In the genomic region with DNA sequence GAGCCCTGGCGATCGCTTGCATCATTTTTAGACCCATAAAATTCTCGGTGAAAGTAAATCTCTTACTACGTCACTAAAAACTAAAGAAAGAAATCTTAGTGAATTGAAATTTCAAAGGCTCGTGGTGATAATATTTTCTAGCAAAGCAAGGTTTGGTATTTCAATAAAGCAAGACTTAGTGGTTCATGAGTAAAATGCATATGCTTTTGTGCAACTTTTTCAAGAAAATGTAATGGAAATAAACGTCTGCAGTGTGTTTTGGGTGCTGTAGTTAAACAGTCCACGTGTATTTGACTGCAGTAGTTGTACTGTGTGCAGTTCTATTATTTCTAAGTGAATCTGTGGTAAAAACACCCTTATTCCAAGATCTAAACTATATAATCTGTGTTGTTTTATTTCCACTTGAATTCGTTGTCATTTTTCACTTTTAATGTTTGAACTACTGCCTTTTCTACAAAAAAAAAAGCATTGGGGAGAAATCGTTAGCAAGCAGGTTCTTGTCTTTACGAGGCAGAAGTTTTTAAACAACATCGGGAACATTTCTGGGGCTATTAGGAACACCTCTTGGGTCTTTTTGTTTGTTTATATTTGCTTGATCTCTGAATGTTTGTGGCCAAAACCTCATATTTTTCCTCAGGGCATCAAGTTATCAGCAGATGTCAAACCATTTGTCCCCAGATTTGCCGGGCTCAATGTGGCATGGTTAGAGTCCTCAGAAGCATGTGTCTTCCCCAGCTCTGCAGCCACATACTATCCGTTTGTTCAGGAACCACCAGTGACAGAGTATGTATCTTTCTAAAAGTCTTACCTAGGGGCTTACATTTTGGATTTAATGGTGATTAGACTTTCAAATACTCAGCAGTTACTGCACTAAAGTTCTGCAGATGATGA, we compare ENCODE assay signal across 8 cellular contexts. TPM values are rescaled to one million over a fixed set of nuclear protein-coding genes. Genes with fewer than 3 reads are reported as not detected.
DNase-seq lines count a peak whose midpoint lies in the region; ATAC-seq and TF ChIP-seq lines count a peak whose summit lies in the region.

No MANE protein-coding gene starts in this region.

- H3K27ac ChIP-seq in A673 (ENCODE audit: low read depth, low read length, poor library complexity, severe bottlenecking) (peak overlapping the region; percentile 99), liver (ENCODE audit: low read depth in 1 of 2, low read length in 2 of 2) (peak overlapping the region; percentile 97 to 100), tibial artery (peak overlapping the region; percentile 97 to 100)

- peak overlapping the region; percentile 90 for H3K4me3 Mint-ChIP-seq in HFFc6

- peak in 1 of 2 donors; percentile 79 for TF ChIP-seq RAD21 in liver (IDR thresholded peaks at IDR 0.05)

- no peaks in the 10 kb centered on the region for H3K27me3 Mint-ChIP-seq in HFFc6 (ENCODE audit: insufficient read depth)

- no peak for ATAC-seq in HG03442 (IDR thresholded peaks at IDR 0.05; ENCODE audit: unreplicated experiment)

- POLR2A ChIA-PET in A673 (lab: Charles Lee; ENCODE audit: low non-redundant PET): no interaction called here

- H3K4me1 Mint-ChIP-seq in HFFc6 (ENCODE audit: low read depth): peaks cover 73% of the 10 kb centered on the region

- DNase-seq in A673 (ENCODE audit: low spot score) (peak; percentile 24), HFFc6 (no peak), astrocyte of the cerebellum (ENCODE audit: low read depth) (no peak), tibial artery (no peak), iPS-NIHi7 (ENCODE audit: extremely low spot score) (no peak), SK-N-DZ (ENCODE audit: low spot score) (no peak)

- H3K27me3 ChIP-seq in A673 (replicated peaks; ENCODE audit: insufficient read depth, low read depth, low read length, poor library complexity): no peaks in the 10 kb centered on the region
- H3K27me3 ChIP-seq in liver (ENCODE audit: control insufficient read depth in 4 of 4, insufficient read depth in 4 of 4, low read length in 3 of 4): no peaks in the 10 kb centered on the region
- H3K27me3 ChIP-seq in tibial artery: no peaks in the 10 kb centered on the region

- H3K4me1 ChIP-seq in A673 (ENCODE audit: insufficient read depth, low read length, poor library complexity, severe bottlenecking) (peaks cover 31% of the 10 kb centered on the region), liver (ENCODE audit: control insufficient read depth in 4 of 4, insufficient read depth in 4 of 4, low read length in 3 of 4) (peaks cover 6 to 27% (median 22%) of the 10 kb centered on the region in 4 donors), tibial artery (peaks cover 0 to 42% (median 14%) of the 10 kb centered on the region in 4 donors)

- H3K27ac Mint-ChIP-seq in HFFc6: peak overlapping the region; percentile 97

- intact Hi-C loops in A673 (cut with micrococcal nuclease; ENCODE audit: unreplicated experiment): no loop called here
- intact Hi-C loops in tibial artery (cut with DNase I; ENCODE audit: low total_unique reads): loop anchor here (5.0 kb wide), 1 partner anchor 363 kb away; no protein-coding TSS in a partner anchor

- H3K4me3 ChIP-seq in A673 (ENCODE audit: low read depth, low read length, poor library complexity, severe bottlenecking) (peak overlapping the region; percentile 63), astrocyte of the cerebellum (ENCODE audit: low read depth, low read length) (peak overlapping the region; percentile 68), liver (ENCODE audit: low read depth in 1 of 3, low read length in 3 of 3) (peak overlapping the region; percentile 16 to 88 (median 68)), tibial artery (peak overlapping the region; percentile 75 to 88)

- H3K9me3 ChIP-seq in A673 (ENCODE audit: low read depth, low read length, poor library complexity, severe bottlenecking): no peaks in the 10 kb centered on the region
- H3K9me3 ChIP-seq in liver (ENCODE audit: control insufficient read depth in 4 of 4, low read length in 3 of 4): no peaks in the 10 kb centered on the region
- no peaks in the 10 kb centered on the region for H3K9me3 ChIP-seq in tibial artery

- TF ChIP-seq CTCF in A673 (conservative IDR thresholded peaks at IDR 0.05; ENCODE audit: low read depth, low read length): no peak
- TF ChIP-seq CTCF in HFFc6 (IDR thresholded peaks at IDR 0.05): peak; percentile 17; the same call in 1 of the 2 replicates
- TF ChIP-seq CTCF in astrocyte of the cerebellum (IDR thresholded peaks at IDR 0.05; ENCODE audit: low read depth, low read length, missing control alignments): no peak
- no peak for TF ChIP-seq CTCF in liver (IDR thresholded peaks at IDR 0.05; ENCODE audit: low read depth, low read length, missing input control)
- TF ChIP-seq CTCF in tibial artery (IDR thresholded peaks at IDR 0.05): no peak

- peak overlapping the region; percentile 73 to 95 for H3K9ac ChIP-seq in liver (ENCODE audit: low read depth in 1 of 2, low read length in 2 of 2)

- WGBS in liver: 1% methylated on average over 13 of the region's 13 CpGs

- TSS peak; percentile 24 for BruUV-seq in A673 (replicated peaks; lab: Mats Ljungman, UMichigan)

- H3K36me3 Mint-ChIP-seq in HFFc6 (ENCODE audit: low read depth): peaks cover 40% of the 10 kb centered on the region

- CTCF ChIA-PET in A673 (lab: Charles Lee): interaction anchor here (0.7 to 1.0 kb wide), 2 partner anchors 229 to 1962 kb away, joined by 3 read pairs; no protein-coding TSS in a partner anchor

- H3K36me3 ChIP-seq in A673 (ENCODE audit: insufficient read depth, low read length, poor library complexity, severe bottlenecking) (peaks cover 44% of the 10 kb centered on the region), liver (ENCODE audit: control insufficient read depth in 4 of 4, insufficient read depth in 3 of 4, low read depth in 1 of 4, low read length in 3 of 4) (no peaks in the 10 kb centered on the region), tibial artery (no peaks in the 10 kb centered on the region)

- in situ Hi-C loops in astrocyte of the cerebellum (cut with HindIII; ENCODE audit: low sequenced_read_pairs): loop anchor here (10.0 kb wide), 1 partner anchor 616 kb away; no protein-coding TSS in a partner anchor

- H3K9me3 Mint-ChIP-seq in HFFc6: no peaks in the 10 kb centered on the region

TF ChIP-seq in liver, 16 proteins besides CTCF, POLR2A, EP300 and RAD21 (continues in another document):
- TF ChIP-seq GABPA (IDR thresholded peaks at IDR 0.05 in 1 of 2, conservative IDR thresholded peaks at IDR 0.05 in 1 of 2) (no peak), HNF4G (IDR thresholded peaks at IDR 0.05) (no peak), NR2F2 (IDR thresholded peaks at IDR 0.05) (peak; percentile 29), FOXA2 (IDR thresholded peaks at IDR 0.05) (no peak), EGR1 (IDR thresholded peaks at IDR 0.05; ENCODE audit: low read depth in 2 of 2) (no peak), FOXA1 (IDR thresholded peaks at IDR 0.05) (no peak), RXRA (IDR thresholded peaks at IDR 0.05) (no peak), REST (IDR thresholded peaks at IDR 0.05) (no peak), YY1 (IDR thresholded peaks at IDR 0.05) (no peak), HNF4A (conservative IDR thresholded peaks at IDR 0.05) (no peak)

RNA-seq across cellular contexts. Expression of gene SECISBP2, which starts 1.0 kb away (rescaled TPM):
- total RNA-seq in A673 (2021) (44.4 and 54.1 TPM in 2 replicates), liver (10 to 100 TPM; 26.0 to 37.7 TPM)
- 10 to 100 TPM; 13.8 to 20.3 (median 17.3) TPM for total RNA-seq in HFFc6 (2021; fragmentation: NEBNext Ultra II Directional; extraction: Animal tissue kit (Norgen Biotek cat#: 25700))
- polyA plus RNA-seq in liver: 10 to 100 TPM; 14.2 to 22.7 TPM
- 58.2 and 58.9 TPM in 2 replicates for polyA plus RNA-seq in SK-N-DZ (2014; cell fraction: cytosol; rRNA removed)
- 77.3 and 101 TPM in 2 replicates for polyA plus RNA-seq in SK-N-DZ (2014; cell fraction: nucleus; rRNA removed)

RNA-seq across cellular contexts. Expression of gene CKS2, which starts 8.3 kb away (rescaled TPM):
- total RNA-seq in A673 (2021) (301 and 344 TPM in 2 replicates), liver (10 to 100 TPM in 1 of 2 donors, 1 to 10 TPM in 1; 3.1 to 79.7 TPM)
- total RNA-seq in HFFc6 (2021; fragmentation: NEBNext Ultra II Directional; extraction: Animal tissue kit (Norgen Biotek cat#: 25700)): 100 to 1,000 TPM in 5 of 6 experiments, 10 to 100 TPM in 1; 65.7 to 135 (median 123) TPM
- polyA plus RNA-seq in liver: 10 to 100 TPM; 17.6 to 17.9 TPM
- polyA plus RNA-seq in SK-N-DZ (2014; cell fraction: cytosol; rRNA removed): 389 and 393 TPM in 2 replicates
- 222 and 336 TPM in 2 replicates for polyA plus RNA-seq in SK-N-DZ (2014; cell fraction: nucleus; rRNA removed)
